In genomic region chr19:3179739-3180293, GRCh38 we compare ENCODE assay signal across 12 cellular contexts. TPM values are rescaled to one million over a fixed set of nuclear protein-coding genes. Genes with fewer than 3 reads are reported as not detected.
A peak's percentile ranks its signal among the peaks of the same experiment; 100 is the strongest.
DNase-seq lines count a peak whose midpoint lies in the region; ATAC-seq and TF ChIP-seq lines count a peak whose summit lies in the region.
"Had no signal": no experiment of that assay in that cellular context is flagged by ENCODE, and none has a peak within 500 bp of the region (broad histone marks: within the 10 kb centered on the region; RNA-seq: fewer than 3 reads in every experiment).

No MANE protein-coding gene starts in this region.

- DNase-seq in GM20000 (ENCODE audit: low spot score) (peak; percentile 60), esophagus squamous epithelium (lab: John Stamatoyannopoulos, UW) (no peak), NCI-H1417 treated with DMSO at 0.1 percent for 48 hours (lab: John Stamatoyannopoulos, UW) (no peak), middle frontal gyrus (ENCODE audit: extremely low spot score, low spot score) (no peak), hypothalamus (lab: John Stamatoyannopoulos, UW) (no peak)
- DNase-seq in activated CD4-positive, alpha-beta T cell treated with anti-CD3 and anti-CD28 coated beads, Interleukin-2, amount 10 ng/mL, durations not matched to agents 7 days and 5 days = peak; percentile 43
- no peak for DNase-seq in stimulated activated naive B cell treated with anti-CD40 and anti-IgM and Interleukin-4, amounts not matched to agents 10 μg/mL and 1 μg/mL and 100 μg/mL, for 72 hours
- DNase-seq: HFFc6, mesendoderm, NCI-H82 had no signal

- H3K9me3 Mint-ChIP-seq in activated CD4-positive, alpha-beta T cell treated with anti-CD3 and anti-CD28 coated beads, Interleukin-2, amount 10 ng/mL, durations not matched to agents 7 days and 5 days = no peaks in the 10 kb centered on the region
- H3K9me3 Mint-ChIP-seq in stimulated activated naive B cell treated with anti-CD40 and anti-IgM and Interleukin-4, amounts not matched to agents 10 μg/mL and 1 μg/mL and 100 μg/mL, for 72 hours = no peaks in the 10 kb centered on the region
- H3K9me3 Mint-ChIP-seq: HFFc6 had no signal

- TF ChIP-seq CTCF in GM20000 (IDR thresholded peaks at IDR 0.05; ENCODE audit: extremely low read depth, missing control alignments) (no peak), esophagus squamous epithelium (IDR thresholded peaks at IDR 0.05) (no peak)

- no peaks in the 10 kb centered on the region for H3K36me3 ChIP-seq in esophagus squamous epithelium

- peaks cover 58% of the 10 kb centered on the region for H3K36me3 Mint-ChIP-seq in activated CD4-positive, alpha-beta T cell treated with anti-CD3 and anti-CD28 coated beads, Interleukin-2, amount 10 ng/mL, durations not matched to agents 7 days and 5 days (ENCODE audit: low read depth)
- H3K36me3 Mint-ChIP-seq in stimulated activated naive B cell treated with anti-CD40 and anti-IgM and Interleukin-4, amounts not matched to agents 10 μg/mL and 1 μg/mL and 100 μg/mL, for 72 hours = peaks cover 24 to 34% of the 10 kb centered on the region in 2 donors

- H3K4me1 ChIP-seq in esophagus squamous epithelium = peaks cover 19 to 23% (median 20%) of the 10 kb centered on the region in 3 donors

- CTCF ChIA-PET in activated CD4-positive, alpha-beta T cell treated with anti-CD3 and anti-CD28 coated beads, Interleukin-2, amount 10 ng/mL, durations not matched to agents 7 days and 5 days (lab: Charles Lee) = interaction anchor here (0.6 kb wide), 1 partner anchor 11 kb away, joined by 4 read pairs; no protein-coding TSS in a partner anchor

- peak overlapping the region; percentile 98 for H3K27ac Mint-ChIP-seq in activated CD4-positive, alpha-beta T cell treated with anti-CD3 and anti-CD28 coated beads, Interleukin-2, amount 10 ng/mL, durations not matched to agents 7 days and 5 days
- H3K27ac Mint-ChIP-seq in stimulated activated naive B cell treated with anti-CD40 and anti-IgM and Interleukin-4, amounts not matched to agents 10 μg/mL and 1 μg/mL and 100 μg/mL, for 72 hours = peak overlapping the region; percentile 98
- H3K27ac Mint-ChIP-seq: HFFc6 had no signal

- H3K27ac ChIP-seq in esophagus squamous epithelium = peak overlapping the region in 3 of 4 donors; percentile 34 to 83 (median 74)

- POLR2A ChIA-PET in activated CD4-positive, alpha-beta T cell treated with anti-CD3 and anti-CD28 coated beads, Interleukin-2, amount 10 ng/mL, durations not matched to agents 7 days and 5 days (lab: Charles Lee) = no interaction called here

- no peaks in the 10 kb centered on the region for H3K27me3 Mint-ChIP-seq in activated CD4-positive, alpha-beta T cell treated with anti-CD3 and anti-CD28 coated beads, Interleukin-2, amount 10 ng/mL, durations not matched to agents 7 days and 5 days
- no peaks in the 10 kb centered on the region for H3K27me3 Mint-ChIP-seq in stimulated activated naive B cell treated with anti-CD40 and anti-IgM and Interleukin-4, amounts not matched to agents 10 μg/mL and 1 μg/mL and 100 μg/mL, for 72 hours

- H3K4me1 Mint-ChIP-seq in activated CD4-positive, alpha-beta T cell treated with anti-CD3 and anti-CD28 coated beads, Interleukin-2, amount 10 ng/mL, durations not matched to agents 7 days and 5 days = peaks cover 42% of the 10 kb centered on the region
- peaks cover 40 to 59% of the 10 kb centered on the region in 2 donors for H3K4me1 Mint-ChIP-seq in stimulated activated naive B cell treated with anti-CD40 and anti-IgM and Interleukin-4, amounts not matched to agents 10 μg/mL and 1 μg/mL and 100 μg/mL, for 72 hours

- H3K4me3 Mint-ChIP-seq in activated CD4-positive, alpha-beta T cell treated with anti-CD3 and anti-CD28 coated beads, Interleukin-2, amount 10 ng/mL, durations not matched to agents 7 days and 5 days = peak overlapping the region; percentile 100
- H3K4me3 Mint-ChIP-seq in stimulated activated naive B cell treated with anti-CD40 and anti-IgM and Interleukin-4, amounts not matched to agents 10 μg/mL and 1 μg/mL and 100 μg/mL, for 72 hours = peak overlapping the region; percentile 96
- H3K4me3 Mint-ChIP-seq: HFFc6 had no signal

- peak; percentile 53 to 54 for ATAC-seq in stimulated activated naive B cell treated with anti-CD40 and anti-IgM and Interleukin-4, amounts not matched to agents 10 μg/mL and 1 μg/mL and 100 μg/mL, for 72 hours (replicated peaks)
- ATAC-seq in GM21447 (IDR thresholded peaks at IDR 0.05; ENCODE audit: unreplicated experiment) = no peak

- no peak for TF ChIP-seq POLR2A in esophagus squamous epithelium (IDR thresholded peaks at IDR 0.05)

- peak overlapping the region; percentile 19 to 58 (median 32) for H3K4me3 ChIP-seq in esophagus squamous epithelium

- no peaks in the 10 kb centered on the region for H3K9me3 ChIP-seq in esophagus squamous epithelium

- intact Hi-C loops in esophagus squamous epithelium (cut with DNase I) = no loop called here

- 75% methylated on average over 4 of the region's 31 CpGs; no CpG with 5 or more reads in 1 of the 2 donors for WGBS in esophagus squamous epithelium, 2 donors

- no peaks in the 10 kb centered on the region for H3K27me3 ChIP-seq in esophagus squamous epithelium

RNA-seq across cellular contexts. Expression of gene S1PR4, which starts 1.2 kb away (rescaled TPM):
- 100 to 1,000 TPM; 162 to 209 TPM for total RNA-seq in activated CD4-positive, alpha-beta T cell treated with anti-CD3 and anti-CD28 coated beads, Interleukin-2, amount 10 ng/mL, durations not matched to agents 7 days and 5 days
- total RNA-seq in esophagus squamous epithelium = 1 to 10 TPM in 3 of 4 donors, under 1 TPM in 1; 0.53 to 4.2 (median 1.9) TPM
- total RNA-seq: HFFc6 had no signal

RNA-seq across cellular contexts. Expression of gene NCLN, which starts 5.9 kb away (rescaled TPM):
- total RNA-seq in activated CD4-positive, alpha-beta T cell treated with anti-CD3 and anti-CD28 coated beads, Interleukin-2, amount 10 ng/mL, durations not matched to agents 7 days and 5 days = 10 to 100 TPM; 52.1 to 56.0 TPM
- 10 to 100 TPM; 27.3 to 59.6 (median 40.8) TPM for total RNA-seq in esophagus squamous epithelium

RNA-seq across cellular contexts. Expression of gene GNA15, which starts 44.0 kb away (rescaled TPM):
- 10 to 100 TPM; 22.8 to 23.6 TPM for total RNA-seq in activated CD4-positive, alpha-beta T cell treated with anti-CD3 and anti-CD28 coated beads, Interleukin-2, amount 10 ng/mL, durations not matched to agents 7 days and 5 days
- 100 to 1,000 TPM in 3 of 4 donors, 10 to 100 TPM in 1; 72.7 to 186 (median 132) TPM for total RNA-seq in esophagus squamous epithelium
- total RNA-seq: endothelial cell of umbilical vein, HFFc6 had no signal

RNA-seq across cellular contexts. Expression of gene CELF5, which starts 44.6 kb away (rescaled TPM):
- under 1 TPM; 0.06 to 0.20 TPM for total RNA-seq in activated CD4-positive, alpha-beta T cell treated with anti-CD3 and anti-CD28 coated beads, Interleukin-2, amount 10 ng/mL, durations not matched to agents 7 days and 5 days
- not detected for total RNA-seq in esophagus squamous epithelium
- total RNA-seq: endothelial cell of umbilical vein had no signal

Comparison
In these comparisons a context has a peak if more than half of its experiments do, and no peak if none do; other contexts are left out.
1. DNase-seq: peak in GM20000 (single experiment) and activated CD4-positive, alpha-beta T cell treated with anti-CD3 and anti-CD28 coated beads, Interleukin-2, amount 10 ng/mL, durations not matched to agents 7 days and 5 days (single experiment); none in esophagus squamous epithelium (single experiment), stimulated activated naive B cell treated with anti-CD40 and anti-IgM and Interleukin-4, amounts not matched to agents 10 μg/mL and 1 μg/mL and 100 μg/mL, for 72 hours (single experiment), NCI-H1417 treated with DMSO at 0.1 percent for 48 hours (single experiment), middle frontal gyrus (single experiment) and hypothalamus (0 of 51).
2. RNA of gene S1PR4, which starts 1.2 kb away (total RNA-seq): 162 to 209 TPM in activated CD4-positive, alpha-beta T cell treated with anti-CD3 and anti-CD28 coated beads, Interleukin-2, amount 10 ng/mL, durations not matched to agents 7 days and 5 days; 0.53 to 4.2 TPM in esophagus squamous epithelium; every median in the first group is over 10 times any median in the second.